ENCODE assay signal across 18 cellular contexts in the genomic region with DNA sequence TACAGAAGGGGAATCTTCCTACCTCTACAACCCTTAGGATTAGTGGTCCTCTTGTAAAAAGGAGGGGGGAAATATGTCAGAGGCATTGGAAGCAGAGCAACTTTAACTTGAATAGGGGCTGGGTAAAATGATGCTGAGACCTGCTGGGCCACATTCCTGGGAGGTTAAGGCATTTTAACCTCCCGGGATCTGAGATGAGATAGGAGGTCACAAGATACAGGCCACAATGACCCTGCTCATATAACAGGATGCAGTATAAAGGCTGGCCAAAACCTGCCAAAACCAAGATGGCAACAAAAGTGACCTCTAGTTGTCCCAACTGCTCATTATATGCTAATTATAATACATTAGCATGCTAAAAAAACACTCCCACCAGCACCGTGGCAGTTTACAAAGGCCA. TPM values are rescaled to one million over a fixed set of nuclear protein-coding genes. Genes with fewer than 3 reads are reported as not detected.
"Had no signal": no experiment of that assay in that cellular context is flagged by ENCODE, and none has a peak within 500 bp of the region (broad histone marks: within the 10 kb centered on the region; RNA-seq: fewer than 3 reads in every experiment).

No MANE protein-coding gene starts in this region.

- H3K9me3 ChIP-seq: adrenal gland, tibial artery, uterus had no signal

- H3K27me3 ChIP-seq: adrenal gland, tibial artery, uterus had no signal

- DNase-seq: activated CD4-positive, alpha-beta T cell treated with anti-CD3 and anti-CD28 coated beads for 36 hours; activated CD4-positive, alpha-beta T cell treated with anti-CD3 and anti-CD28 coated beads, Interleukin-2, amount 50 U/mL, for 48 hours; activated gamma-delta T cell treated with Interleukin-2 at 50 U/mL for 16 hours; activated T-cell treated with anti-CD3 and anti-CD28 coated beads for 4 hours; effector CD8-positive, alpha-beta T cell; foreskin fibroblast; nephron progenitor cell; nucleus accumbens; retina; stimulated activated naive CD8-positive, alpha-beta T cell treated with anti-CD3 and anti-CD28 coated beads, Interleukin-15, Interleukin-2, amounts not matched to agents 100 U/mL and 50 U/mL, for 24 hours; substantia nigra had no signal

- H3K4me3 ChIP-seq: adrenal gland, tibial artery, uterus had no signal

- ATAC-seq: activated CD4-positive, alpha-beta T cell treated with anti-CD3 and anti-CD28 coated beads for 36 hours; activated naive CD4-positive, alpha-beta T cell treated with anti-CD3 and anti-CD28 coated beads, Interleukin-2, amount 50 U/mL, for 72 hours; stimulated activated naive CD8-positive, alpha-beta T cell treated with anti-CD3 and anti-CD28 coated beads, Interleukin-15, Interleukin-2, amounts not matched to agents 100 U/mL and 50 U/mL, for 24 hours; WTC11 had no signal

- H3K36me3 ChIP-seq: adrenal gland, tibial artery, uterus had no signal

- H3K27ac ChIP-seq: adrenal gland, tibial artery, uterus had no signal

- FAIRE-seq: keratinocyte had no signal

RNA-seq across cellular contexts. Expression of gene C1QTNF1, which starts 6.4 kb away (rescaled TPM):
- total RNA-seq: activated naive CD4-positive, alpha-beta T cell treated with anti-CD3 and anti-CD28 coated beads, Interleukin-2, amount 50 U/mL, for 72 hours; activated T-helper 1 cell treated with anti-CD3 and anti-CD28 coated beads, Interleukin-12 subunit alpha, Interleukin-12 subunit beta, Interleukin-2, Interleukin-4 antibody, amounts not matched to agents 30 ng/mL and 10 ng/mL and 1 ng/mL, durations not matched to agents 14 hours and 24 hours and 36 hours had no signal
